ENCODE assay signal across 14 cellular contexts in the genomic region with DNA sequence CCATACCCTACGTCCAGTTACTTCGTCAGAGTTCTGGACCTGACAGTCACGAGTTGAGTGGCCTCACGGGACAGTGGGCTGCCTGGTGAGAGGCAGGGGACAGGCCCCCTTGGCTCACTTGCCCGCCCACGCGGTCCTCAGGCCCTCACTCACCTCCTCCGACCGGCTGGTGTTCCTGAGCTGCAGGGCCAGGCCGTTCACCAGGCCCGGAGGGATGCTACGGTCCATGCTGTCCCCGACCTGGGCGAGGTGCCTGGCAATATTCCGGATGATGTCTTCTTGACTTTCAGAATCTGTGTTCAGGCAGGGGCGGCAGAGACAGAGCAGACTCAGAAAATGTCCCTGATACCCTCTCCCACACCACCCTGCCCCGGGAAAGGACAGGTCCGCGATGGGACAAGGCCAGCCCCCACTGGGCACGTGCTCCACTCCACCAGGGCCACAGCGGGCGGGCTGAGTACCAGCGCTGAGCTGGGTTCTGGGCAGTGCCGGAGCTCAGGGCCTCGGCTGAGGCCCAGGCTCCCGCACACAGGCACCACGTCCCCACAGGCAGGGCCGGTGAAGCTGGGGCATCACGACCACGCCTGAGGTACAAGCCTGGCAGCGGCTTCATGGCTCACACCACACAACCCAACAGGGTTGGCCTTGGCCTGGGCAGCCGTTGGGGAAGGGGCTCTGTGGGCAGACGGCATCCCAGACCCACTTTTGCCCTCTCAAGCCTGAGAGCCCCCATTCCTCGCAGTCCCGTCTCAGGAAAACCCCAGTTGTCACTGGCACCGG. TPM values are rescaled to one million over a fixed set of nuclear protein-coding genes. Genes with fewer than 3 reads are reported as not detected.
DNase-seq lines count a peak whose midpoint lies in the region; ATAC-seq and TF ChIP-seq lines count a peak whose summit lies in the region.
"Had no signal": no experiment of that assay in that cellular context is flagged by ENCODE, and none has a peak within 500 bp of the region (broad histone marks: within the 10 kb centered on the region; RNA-seq: fewer than 3 reads in every experiment).

No MANE protein-coding gene starts in this region.

- no peaks in the 10 kb centered on the region for H3K9me3 ChIP-seq in Caco-2
- no peaks in the 10 kb centered on the region for H3K9me3 ChIP-seq in Peyer's patch
- H3K9me3 ChIP-seq: A549, BE2C had no signal

- H3K36me3 ChIP-seq in Caco-2 (ENCODE audit: control insufficient read depth, insufficient read depth, low read length) (no peaks in the 10 kb centered on the region), H7 (replicated peaks; ENCODE audit: control insufficient read depth, insufficient read depth, low read length) (no peaks in the 10 kb centered on the region; the same call in 1 of the 2 replicates), Peyer's patch (peaks cover 0 to 51% (median 0%) of the 10 kb centered on the region in 3 donors)

- no TSS peak for BruUV-seq in Caco-2 (replicated peaks; lab: Mats Ljungman, UMichigan)

- no peaks in the 10 kb centered on the region for H3K9me3 Mint-ChIP-seq in Caco-2 (ENCODE audit: unreplicated experiment)
- no peaks in the 10 kb centered on the region for H3K9me3 Mint-ChIP-seq in central memory CD8-positive, alpha-beta T cell
- H3K9me3 Mint-ChIP-seq in stimulated activated naive B cell treated with anti-CD40 and anti-IgM and Interleukin-4, amounts not matched to agents 10 μg/mL and 1 μg/mL and 100 μg/mL, for 72 hours = no peaks in the 10 kb centered on the region
- H3K9me3 Mint-ChIP-seq: CD8-positive, alpha-beta T cell; HFFc6 had no signal

- H3K4me3 ChIP-seq in Caco-2 (ENCODE audit: low read depth, low read length) (no peak overlapping the region), H7 (ENCODE audit: insufficient read depth, low read depth, low read length) (no peak overlapping the region), Peyer's patch (no peak overlapping the region)
- H3K4me3 ChIP-seq: A549 had no signal

- peak overlapping the region; percentile 33 for H3K27ac Mint-ChIP-seq in Caco-2 (ENCODE audit: unreplicated experiment)
- peak overlapping the region; percentile 11 for H3K27ac Mint-ChIP-seq in central memory CD8-positive, alpha-beta T cell (ENCODE audit: low read depth)
- H3K27ac Mint-ChIP-seq in stimulated activated naive B cell treated with anti-CD40 and anti-IgM and Interleukin-4, amounts not matched to agents 10 μg/mL and 1 μg/mL and 100 μg/mL, for 72 hours = peak overlapping the region; percentile 85
- H3K27ac Mint-ChIP-seq: HFFc6 had no signal

- H3K4me3 Mint-ChIP-seq in Caco-2 (ENCODE audit: unreplicated experiment) = no peak overlapping the region
- H3K4me3 Mint-ChIP-seq in central memory CD8-positive, alpha-beta T cell = no peak overlapping the region
- peak overlapping the region in 1 of 2 donors; percentile 21 for H3K4me3 Mint-ChIP-seq in stimulated activated naive B cell treated with anti-CD40 and anti-IgM and Interleukin-4, amounts not matched to agents 10 μg/mL and 1 μg/mL and 100 μg/mL, for 72 hours
- H3K4me3 Mint-ChIP-seq: CD8-positive, alpha-beta T cell; HFFc6 had no signal

- no peaks in the 10 kb centered on the region for H3K27me3 ChIP-seq in Caco-2 (replicated peaks; ENCODE audit: control insufficient read depth, insufficient read depth, low read length)
- no peaks in the 10 kb centered on the region for H3K27me3 ChIP-seq in H7 (ENCODE audit: control insufficient read depth, insufficient read depth, low read length)
- no peaks in the 10 kb centered on the region for H3K27me3 ChIP-seq in Peyer's patch
- H3K27me3 ChIP-seq: BE2C had no signal

- no peaks in the 10 kb centered on the region for H3K4me1 Mint-ChIP-seq in Caco-2 (ENCODE audit: low read depth, unreplicated experiment)
- peaks cover 5% of the 10 kb centered on the region for H3K4me1 Mint-ChIP-seq in central memory CD8-positive, alpha-beta T cell
- H3K4me1 Mint-ChIP-seq in stimulated activated naive B cell treated with anti-CD40 and anti-IgM and Interleukin-4, amounts not matched to agents 10 μg/mL and 1 μg/mL and 100 μg/mL, for 72 hours = peaks cover 13 to 26% of the 10 kb centered on the region in 2 donors

- peaks cover 18% of the 10 kb centered on the region for H3K36me3 Mint-ChIP-seq in Caco-2 (ENCODE audit: insufficient read depth, unreplicated experiment)
- peaks cover 25% of the 10 kb centered on the region for H3K36me3 Mint-ChIP-seq in central memory CD8-positive, alpha-beta T cell (ENCODE audit: insufficient read depth)
- peaks cover 50 to 57% of the 10 kb centered on the region in 2 donors for H3K36me3 Mint-ChIP-seq in stimulated activated naive B cell treated with anti-CD40 and anti-IgM and Interleukin-4, amounts not matched to agents 10 μg/mL and 1 μg/mL and 100 μg/mL, for 72 hours

- DNase-seq in Caco-2 (no peak), H7 (peak; percentile 49), HK-2 (ENCODE audit: unreplicated experiment) (no peak), Peyer's patch (no peak)
- DNase-seq in central memory CD8-positive, alpha-beta T cell (ENCODE audit: low spot score in 2 of 2) = no peak
- no peak for DNase-seq in stimulated activated naive B cell treated with anti-CD40 and anti-IgM and Interleukin-4, amounts not matched to agents 10 μg/mL and 1 μg/mL and 100 μg/mL, for 72 hours
- DNase-seq: BE2C; CD8-positive, alpha-beta T cell; COR-L47; DMS 273 treated with DMSO at 0.1 percent for 48 hours; HCEC 1CT; HFFc6 had no signal

- no peaks in the 10 kb centered on the region for H3K27me3 Mint-ChIP-seq in Caco-2 (ENCODE audit: insufficient read depth, unreplicated experiment)
- no peaks in the 10 kb centered on the region for H3K27me3 Mint-ChIP-seq in central memory CD8-positive, alpha-beta T cell
- no peaks in the 10 kb centered on the region for H3K27me3 Mint-ChIP-seq in stimulated activated naive B cell treated with anti-CD40 and anti-IgM and Interleukin-4, amounts not matched to agents 10 μg/mL and 1 μg/mL and 100 μg/mL, for 72 hours

- no peak for TF ChIP-seq POLR2A in Peyer's patch (IDR thresholded peaks at IDR 0.05)

- POLR2A ChIA-PET in Caco-2 (lab: Charles Lee) = no interaction called here

- TF ChIP-seq CTCF in Caco-2 (IDR thresholded peaks at IDR 0.05; ENCODE audit: insufficient read depth in 1 of 2, low read depth in 1 of 2, low read length in 1 of 2, severe bottlenecking in 1 of 2, unreplicated experiment in 1 of 2) (no peak), Peyer's patch (IDR thresholded peaks at IDR 0.05) (no peak)

- no peak for ATAC-seq in central memory CD8-positive, alpha-beta T cell (replicated peaks; ENCODE audit: extremely low read depth, poor library complexity, severe bottlenecking)
- no peak for ATAC-seq in stimulated activated naive B cell treated with anti-CD40 and anti-IgM and Interleukin-4, amounts not matched to agents 10 μg/mL and 1 μg/mL and 100 μg/mL, for 72 hours (replicated peaks)
- ATAC-seq: A549; CD8-positive, alpha-beta T cell had no signal

- H3K27ac ChIP-seq in Peyer's patch = no peak overlapping the region
- H3K27ac ChIP-seq: A549, C4-2B had no signal

- CTCF ChIA-PET in Caco-2 (lab: Charles Lee) = interaction anchor here (1.3 to 1.5 kb wide), 2 partner anchors 46 to 181 kb away, joined by 3 to 4 read pairs; no protein-coding TSS in a partner anchor

- H3K4me1 ChIP-seq in Caco-2 (no peaks in the 10 kb centered on the region), Peyer's patch (no peaks in the 10 kb centered on the region)
- H3K4me1 ChIP-seq: A549, BE2C had no signal

- intact Hi-C loops in Caco-2 (cut with micrococcal nuclease; ENCODE audit: unreplicated experiment) = no loop called here

RNA-seq across cellular contexts. Expression of gene BID, which starts 34.9 kb away (rescaled TPM):
- 28.2 and 28.7 TPM in 2 replicates for total RNA-seq in Caco-2 (2022)
- total RNA-seq in H7 (2014; rRNA removed; shearing (Covaris generic)) = 36.2 and 52.6 TPM in 2 replicates
- total RNA-seq in Peyer's patch = 10 to 100 TPM; 16.5 to 35.1 (median 27.5) TPM

Comparison
In these comparisons a context has a peak if more than half of its experiments do, and no peak if none do; other contexts are left out.
1. H3K27ac Mint-ChIP-seq: peak in every context shown above with its lines; median percentile 85 in stimulated activated naive B cell treated with anti-CD40 and anti-IgM and Interleukin-4, amounts not matched to agents 10 μg/mL and 1 μg/mL and 100 μg/mL, for 72 hours; 33 in Caco-2; 11 in central memory CD8-positive, alpha-beta T cell.